In the genomic region with DNA sequence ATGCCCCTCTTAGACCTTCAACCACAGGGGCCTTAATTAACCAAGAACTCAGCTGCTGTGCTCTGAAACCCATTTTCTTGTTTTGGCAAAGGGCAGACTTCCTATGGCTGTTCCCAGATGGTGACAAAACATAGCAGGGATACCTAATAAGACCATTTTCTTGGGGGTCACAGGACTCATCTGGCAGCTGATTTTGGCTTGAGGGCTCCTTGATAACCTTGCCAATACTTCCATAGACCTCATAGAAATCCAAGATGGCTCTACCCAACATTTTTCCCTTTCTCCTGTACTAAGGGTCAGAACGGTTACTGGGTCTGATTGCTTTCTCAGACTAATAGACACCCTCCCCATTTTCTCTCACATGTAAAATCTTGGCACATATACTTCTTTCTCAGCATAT, we compare ENCODE assay signal across 9 cellular contexts.
"Had no signal": no experiment of that assay in that cellular context is flagged by ENCODE, and none has a peak within 500 bp of the region (broad histone marks: within the 10 kb centered on the region; RNA-seq: fewer than 3 reads in every experiment).

No MANE protein-coding gene starts in this region.

- DNase-seq: GM23248, GOT3, H7, H9, HCEC 1CT, HFFc6 had no signal

- ATAC-seq: GM23338, HCT116 had no signal

- H3K27ac ChIP-seq: GM23248 had no signal

- H3K4me3 ChIP-seq: GM23248, GM23338, HAP-1 had no signal

- H3K36me3 ChIP-seq: HAP-1 had no signal

- H3K9me3 ChIP-seq: HAP-1 had no signal
